10 cellular contexts compared by ENCODE assay signal in the genomic region with DNA sequence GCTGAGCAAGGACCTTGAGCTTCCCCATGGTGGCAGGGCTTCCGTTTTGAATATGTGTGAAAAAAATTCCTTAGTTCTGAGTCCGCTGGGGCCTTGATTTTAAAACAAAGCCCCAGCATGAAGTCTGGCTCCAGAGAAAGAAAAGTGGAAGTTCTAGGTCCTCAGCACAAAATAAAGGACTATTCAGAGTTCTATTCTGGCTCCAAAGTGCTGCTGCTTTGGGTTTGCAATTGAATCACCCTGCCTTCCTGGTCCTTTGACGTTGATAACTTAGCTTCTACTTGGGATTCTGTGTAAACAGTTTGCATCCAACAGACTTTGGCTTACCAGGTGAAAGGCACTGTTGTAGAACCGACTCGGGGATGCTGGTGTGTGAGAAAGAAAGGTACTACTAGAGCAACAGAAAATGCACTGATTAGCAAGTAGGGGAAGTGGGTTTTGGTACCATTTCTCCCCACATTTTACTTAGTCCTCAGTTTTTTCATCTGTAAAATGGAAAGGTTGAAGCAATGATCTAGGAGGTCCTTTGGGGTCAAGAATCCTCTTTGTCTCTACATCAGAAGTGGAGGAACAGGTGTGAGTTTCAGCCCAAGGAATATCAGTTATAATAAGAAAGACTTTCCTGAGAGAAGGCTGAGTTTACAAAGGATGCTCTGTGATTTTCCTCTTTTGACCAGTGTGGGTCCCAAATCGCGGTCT. TPM values are rescaled to one million over a fixed set of nuclear protein-coding genes. Genes with fewer than 3 reads are reported as not detected.
A peak's percentile ranks its signal among the peaks of the same experiment; 100 is the strongest.
DNase-seq lines count a peak whose midpoint lies in the region; ATAC-seq and TF ChIP-seq lines count a peak whose summit lies in the region.
"Had no signal": no experiment of that assay in that cellular context is flagged by ENCODE, and none has a peak within 500 bp of the region (broad histone marks: within the 10 kb centered on the region; RNA-seq: fewer than 3 reads in every experiment).

No MANE protein-coding gene starts in this region.

- peaks cover 26% of the 10 kb centered on the region for H3K4me1 Mint-ChIP-seq in endothelial cell (ENCODE audit: unreplicated experiment)
- no peaks in the 10 kb centered on the region for H3K4me1 Mint-ChIP-seq in stimulated activated effector memory CD8-positive, alpha-beta T cell treated with anti-CD3 and anti-CD28 coated beads, Interleukin-12 subunit alpha, Interleukin-12 subunit beta, amount 100 ng/mL, for 72 hours

- no peak for TF ChIP-seq POLR2A in testis (IDR thresholded peaks at IDR 0.05)

- H3K9me3 Mint-ChIP-seq in endothelial cell (ENCODE audit: unreplicated experiment) = no peaks in the 10 kb centered on the region
- no peaks in the 10 kb centered on the region for H3K9me3 Mint-ChIP-seq in stimulated activated effector memory CD8-positive, alpha-beta T cell treated with anti-CD3 and anti-CD28 coated beads, Interleukin-12 subunit alpha, Interleukin-12 subunit beta, amount 100 ng/mL, for 72 hours

- no peaks in the 10 kb centered on the region for H3K9me2 ChIP-seq in PC-3 (replicated peaks; ENCODE audit: low read length)

- CTCF ChIA-PET in PC-3 (lab: Charles Lee) = no interaction called here

- H3F3A ChIP-seq in PC-3 (ENCODE audit: low read length, unreplicated experiment) = no peaks in the 10 kb centered on the region

- H3K27me3 ChIP-seq in PC-3 (ENCODE audit: low read length) = no peaks in the 10 kb centered on the region
- H3K27me3 ChIP-seq in muscle layer of colon (ENCODE audit: control insufficient read depth in 1 of 2, insufficient read depth in 2 of 2, low read length in 2 of 2) = no peaks in the 10 kb centered on the region
- H3K27me3 ChIP-seq in testis = no peaks in the 10 kb centered on the region

- peak overlapping the region; percentile 16 for H3K4me2 ChIP-seq in PC-3 (ENCODE audit: low read length)

- peaks cover 3% of the 10 kb centered on the region for H3K27me3 Mint-ChIP-seq in endothelial cell (ENCODE audit: unreplicated experiment)

- H3K9ac ChIP-seq in PC-3 (ENCODE audit: low read length) (no peak overlapping the region), muscle layer of colon (ENCODE audit: low read length) (no peak overlapping the region)

- H3K4me3 ChIP-seq in PC-3 (ENCODE audit: low read length) = no peak overlapping the region
- H3K4me3 ChIP-seq in muscle layer of colon (ENCODE audit: low read depth in 1 of 2, low read length in 2 of 2) = no peak overlapping the region
- no peak overlapping the region for H3K4me3 ChIP-seq in testis

- H3K36me3 Mint-ChIP-seq in endothelial cell (ENCODE audit: low read depth, unreplicated experiment) = peaks cover 5% of the 10 kb centered on the region
- no peaks in the 10 kb centered on the region for H3K36me3 Mint-ChIP-seq in stimulated activated effector memory CD8-positive, alpha-beta T cell treated with anti-CD3 and anti-CD28 coated beads, Interleukin-12 subunit alpha, Interleukin-12 subunit beta, amount 100 ng/mL, for 72 hours

- H3K36me3 ChIP-seq in PC-3 (ENCODE audit: low read depth, low read length) (no peaks in the 10 kb centered on the region), muscle layer of colon (ENCODE audit: insufficient read depth, low read length) (no peaks in the 10 kb centered on the region), testis (ENCODE audit: low read depth, missing control alignments) (no peaks in the 10 kb centered on the region)

- POLR2A ChIA-PET in PC-3 (lab: Charles Lee; ENCODE audit: unreplicated experiment) = no interaction called here

- no peak for TF ChIP-seq CTCF in PC-3 (conservative IDR thresholded peaks at IDR 0.05; ENCODE audit: low read depth, low read length)
- no peak for TF ChIP-seq CTCF in endothelial cell (IDR thresholded peaks at IDR 0.05; ENCODE audit: unreplicated experiment)
- no peak for TF ChIP-seq CTCF in testis (IDR thresholded peaks at IDR 0.05)

- peaks cover 15% of the 10 kb centered on the region for H3K4me1 ChIP-seq in PC-3 (ENCODE audit: insufficient read depth, low read length)
- H3K4me1 ChIP-seq in muscle layer of colon (ENCODE audit: insufficient read depth, low read length) = peaks cover 43% of the 10 kb centered on the region
- H3K4me1 ChIP-seq in testis = peaks cover 23% of the 10 kb centered on the region

- H3K79me2 ChIP-seq in PC-3 (ENCODE audit: low read length) = no peaks in the 10 kb centered on the region

- BruUV-seq in PC-3 (replicated peaks; lab: Mats Ljungman, UMichigan) = no TSS peak

- H3K9me3 ChIP-seq in PC-3 (ENCODE audit: low read length) (no peaks in the 10 kb centered on the region; the same call in 1 of the 2 replicates), muscle layer of colon (ENCODE audit: low read length) (no peaks in the 10 kb centered on the region), testis (no peaks in the 10 kb centered on the region)

- H3K4me3 Mint-ChIP-seq in endothelial cell (ENCODE audit: unreplicated experiment) = no peak overlapping the region
- H3K4me3 Mint-ChIP-seq in stimulated activated effector memory CD8-positive, alpha-beta T cell treated with anti-CD3 and anti-CD28 coated beads, Interleukin-12 subunit alpha, Interleukin-12 subunit beta, amount 100 ng/mL, for 72 hours = no peak overlapping the region

- H3K27ac Mint-ChIP-seq in endothelial cell (ENCODE audit: unreplicated experiment) = peak overlapping the region; percentile 91
- H3K27ac Mint-ChIP-seq in stimulated activated effector memory CD8-positive, alpha-beta T cell treated with anti-CD3 and anti-CD28 coated beads, Interleukin-12 subunit alpha, Interleukin-12 subunit beta, amount 100 ng/mL, for 72 hours = no peak overlapping the region

- 57 to 68% methylated on average over 7 of the region's 7 CpGs for WGBS in testis, 2 donors

- H2AFZ ChIP-seq in PC-3 (ENCODE audit: low read length) = 0 out of 2 replicates have a peak overlapping the region, but pooled peaks have one; percentile 10

- DNase-seq in PC-3 (no peak), endothelial cell (ENCODE audit: low spot score) (no peak), testis (no peak), dedifferentiated amniotic fluid mesenchymal stem cell (ENCODE audit: extremely low spot score) (no peak), GM19240 (ENCODE audit: insufficient read length, low spot score) (no peak)
- no peak for DNase-seq in stimulated activated effector memory CD8-positive, alpha-beta T cell treated with anti-CD3 and anti-CD28 coated beads, Interleukin-12 subunit alpha, Interleukin-12 subunit beta, amount 100 ng/mL, for 72 hours (ENCODE audit: low spot score in 2 of 2)
- DNase-seq in activated T-cell treated with anti-CD3 and anti-CD28 coated beads, Interleukin-2, amount 50 U/mL, for 48 hours = no peak
- DNase-seq: NCI-H510A treated with DMSO at 0.1 percent for 48 hours, T-helper 1 cell had no signal

- H3K27ac ChIP-seq in PC-3 (ENCODE audit: low read length) = peak overlapping the region; percentile 22; the same call in 1 of the 2 replicates
- peak overlapping the region; percentile 79 for H3K27ac ChIP-seq in muscle layer of colon (ENCODE audit: low read depth, low read length)
- peak overlapping the region; percentile 48 to 77 for H3K27ac ChIP-seq in testis

- H4K20me1 ChIP-seq in PC-3 (ENCODE audit: low read length) = no peaks in the 10 kb centered on the region

- ATAC-seq in PC-3 = no peak
- ATAC-seq in stimulated activated effector memory CD8-positive, alpha-beta T cell treated with anti-CD3 and anti-CD28 coated beads, Interleukin-12 subunit alpha, Interleukin-12 subunit beta, amount 100 ng/mL, for 72 hours = no peak

- intact Hi-C loops in PC-3 (cut with micrococcal nuclease) (no loop called here), testis (cut with DNase I; ENCODE audit: low total_unique reads) (no loop called here)

RNA-seq across cellular contexts. Expression of a gene that starts 28.4 kb away (rescaled TPM):
- total RNA-seq in PC-3 (2014; rRNA removed) (not detected in 2 replicates), endothelial cell (ENCODE audit: unreplicated experiment) (7.6 TPM), testis (100 to 1,000 TPM; 451 to 817 TPM)
- polyA plus RNA-seq in testis (ENCODE audit: insufficient read depth, low read depth, low replicate concordance) = 531 TPM

Comparison
In these comparisons a context has a peak if more than half of its experiments do, and no peak if none do; other contexts are left out.
1. H3K27ac ChIP-seq: peak in every context shown above with its lines; median percentile 79 in muscle layer of colon; 62 in testis; 22 in PC-3.
2. RNA of a gene that starts 28.4 kb away (total RNA-seq): 451 to 817 TPM in testis; 7.6 TPM in endothelial cell (single experiment) and not detected in PC-3; every median in the first group is over 10 times any median in the second.